In the genomic region with DNA sequence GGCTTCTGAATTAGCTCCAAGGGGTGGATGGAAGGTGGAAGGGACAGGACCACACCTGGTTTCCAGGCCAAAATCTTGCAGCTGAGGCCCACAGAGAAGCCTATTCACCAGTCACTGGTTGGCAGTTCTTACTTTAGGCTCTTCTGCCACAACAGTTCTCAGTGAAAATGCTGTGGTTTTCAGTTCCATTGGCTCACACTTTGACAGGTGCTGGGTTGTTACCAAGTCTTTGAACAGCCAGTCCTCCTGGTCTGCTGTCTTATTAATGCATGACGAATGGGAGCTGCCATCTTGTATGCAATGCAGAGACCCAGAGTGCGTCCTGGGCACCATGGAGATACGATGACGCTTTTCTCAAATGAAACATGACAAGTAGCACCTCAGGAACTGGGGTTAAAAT, we compare ENCODE assay signal across 22 cellular contexts.
"Had no signal": no experiment of that assay in that cellular context is flagged by ENCODE, and none has a peak within 500 bp of the region (broad histone marks: within the 10 kb centered on the region; RNA-seq: fewer than 3 reads in every experiment).

No MANE protein-coding gene starts in this region.

- H3K27me3 ChIP-seq: breast epithelium, ovary, sigmoid colon, uterus had no signal

- H3K27ac ChIP-seq: breast epithelium, ovary, sigmoid colon, uterus had no signal

- H3K4me3 ChIP-seq: breast epithelium, ovary, sigmoid colon, uterus had no signal

- H3K9me3 ChIP-seq: ovary, uterus had no signal

- H3K36me3 ChIP-seq: breast epithelium, ovary, sigmoid colon, uterus had no signal

- ATAC-seq: activated CD4-positive, alpha-beta T cell treated with anti-CD3 and anti-CD28 coated beads for 36 hours; activated naive CD4-positive, alpha-beta T cell treated with anti-CD3 and anti-CD28 coated beads, Interleukin-2, amount 50 U/mL, for 72 hours; activated T-cell treated with anti-CD3 and anti-CD28 coated beads, Interleukin-2, amount 50 U/mL, for 72 hours; left cardiac atrium; left ventricle myocardium superior; stimulated activated effector memory CD8-positive, alpha-beta T cell treated with anti-CD3 and anti-CD28 coated beads, Interleukin-12 subunit alpha, Interleukin-12 subunit beta, amount 100 ng/mL, for 72 hours; stimulated activated naive CD8-positive, alpha-beta T cell treated with anti-CD3 and anti-CD28 coated beads, Interleukin-15, amount 100 ng/mL, for 72 hours had no signal

- H3K4me1 ChIP-seq: breast epithelium, sigmoid colon, uterus had no signal

- DNase-seq: activated CD4-positive, alpha-beta T cell treated with anti-CD3 and anti-CD28 coated beads for 36 hours; activated naive CD4-positive, alpha-beta T cell; activated T-cell treated with anti-CD3 and anti-CD28 coated beads for 4 hours; activated T-cell treated with anti-CD3 and anti-CD28 coated beads, Interleukin-2, amount 50 U/mL, for 72 hours; central memory CD4-positive, alpha-beta T cell; foreskin fibroblast; head of caudate nucleus; hippocampal formation; left cardiac atrium; left ventricle myocardium superior; naive B cell; nephron progenitor cell; ovary; sigmoid colon; small intestine; stimulated activated CD4-positive, alpha-beta T cell treated with anti-CD3 and anti-CD28 coated beads, Interleukin-4, amount 100 ng/mL, for 24 hours; stimulated activated naive CD8-positive, alpha-beta T cell treated with anti-CD3 and anti-CD28 coated beads, Interleukin-15, amount 100 ng/mL, for 72 hours; substantia nigra; uterus had no signal
